ENCODE assay signal across 11 cellular contexts in the genomic region with DNA sequence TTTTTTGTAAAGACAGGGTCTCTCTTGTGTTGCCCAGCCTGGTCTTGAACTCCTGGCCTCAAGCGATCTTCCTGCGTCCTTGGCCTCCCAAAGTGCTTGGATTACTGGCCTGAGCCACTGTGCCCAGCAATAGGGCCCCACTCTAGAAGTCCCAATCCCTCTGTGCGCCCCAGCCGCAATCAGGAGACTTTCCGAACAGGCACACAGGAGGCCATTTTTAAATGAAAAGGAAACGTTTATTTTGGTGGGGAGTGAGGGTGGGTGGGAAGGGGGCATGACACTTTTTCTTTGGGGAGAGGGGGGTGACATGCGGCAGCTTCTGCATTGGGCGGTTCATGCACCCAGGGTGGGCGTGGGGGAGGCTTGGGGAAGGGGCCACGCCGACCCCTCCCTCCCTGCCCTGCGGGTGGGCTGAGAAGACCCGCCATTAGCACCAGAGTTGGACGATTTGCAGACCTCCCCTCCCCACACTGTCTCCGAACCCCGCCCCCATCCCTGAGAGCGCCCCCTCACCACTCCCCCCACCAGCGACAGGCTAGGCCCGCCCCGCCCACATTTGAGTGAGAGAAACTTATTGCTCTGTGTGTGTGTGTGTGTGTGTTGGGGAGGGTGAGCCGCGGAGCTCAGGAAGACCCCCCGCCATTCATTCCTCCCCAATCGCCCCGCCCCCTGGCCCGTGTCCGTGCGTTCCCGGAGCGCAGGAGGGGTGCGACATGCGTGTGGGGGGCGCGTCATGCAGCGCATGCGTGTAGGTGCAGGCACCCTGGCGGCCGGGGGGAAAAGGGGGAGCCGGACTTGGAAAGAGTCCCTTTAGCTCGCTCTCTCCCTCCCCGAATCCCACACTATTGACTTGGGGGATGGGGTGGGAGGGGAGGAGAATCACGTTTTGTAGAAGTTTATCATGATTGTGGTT. TPM values are rescaled to one million over a fixed set of nuclear protein-coding genes. Genes with fewer than 3 reads are reported as not detected.
A peak's percentile ranks its signal among the peaks of the same experiment; 100 is the strongest.
DNase-seq lines count a peak whose midpoint lies in the region; ATAC-seq, FAIRE-seq and TF ChIP-seq lines count a peak whose summit lies in the region.
"Had no signal": no experiment of that assay in that cellular context is flagged by ENCODE, and none has a peak within 500 bp of the region (broad histone marks: within the 10 kb centered on the region; RNA-seq: fewer than 3 reads in every experiment).

No MANE protein-coding gene starts in this region.

- TF ChIP-seq EP300 in HepG2 (IDR thresholded peaks at IDR 0.05; ENCODE audit: low read depth in 2 of 2, low read length in 2 of 2) (no peak), HepG2 (CRISPR knock-in tag; IDR thresholded peaks at IDR 0.05; ENCODE audit: borderline replicate concordance) (no peak)

- H2BK5ac ChIP-seq in IMR-90 (ENCODE audit: low read depth, low read length, poor library complexity, severe bottlenecking): no peak overlapping the region

- H4K91ac ChIP-seq in IMR-90 (ENCODE audit: insufficient read depth, low read depth, low read length): no peak overlapping the region

- H3K9me3 ChIP-seq in IMR-90 (ENCODE audit: control insufficient read depth, insufficient read depth, low read length) (peaks cover 2% of the 10 kb centered on the region; the same call in 1 of the 2 replicates), HepG2 (ENCODE audit: low read length) (no peaks in the 10 kb centered on the region)
- no peaks in the 10 kb centered on the region for H3K9me3 ChIP-seq in CD4-positive, alpha-beta T cell (ENCODE audit: control insufficient read depth, low read length)

- H3K4me1 Mint-ChIP-seq in CD4-positive, alpha-beta T cell (ENCODE audit: low read depth): peaks cover 23% of the 10 kb centered on the region

- H3K36me3 ChIP-seq in IMR-90 (ENCODE audit: control insufficient read depth, insufficient read depth, low read length) (no peaks in the 10 kb centered on the region), HepG2 (replicated peaks in 1 of 2; ENCODE audit: control insufficient read depth in 1 of 2, insufficient read depth in 2 of 2, low read length in 2 of 2) (no peaks in the 10 kb centered on the region)

- no peak overlapping the region for H2BK15ac ChIP-seq in IMR-90 (ENCODE audit: low read depth, low read length)

- TF ChIP-seq RAD21 in IMR-90 (IDR thresholded peaks at IDR 0.05; ENCODE audit: low read length): no peak
- no peak for TF ChIP-seq RAD21 in HepG2 (CRISPR knock-in tag; IDR thresholded peaks at IDR 0.05)

- BruUV-seq in IMR-90 (replicated peaks; lab: Mats Ljungman, UMichigan) (no TSS peak), HepG2 (replicated peaks; lab: Mats Ljungman, UMichigan) (no TSS peak)

- no peak overlapping the region for H2AK9ac ChIP-seq in IMR-90 (replicated peaks; ENCODE audit: low read depth, low read length, poor library complexity)

- H2BK120ac ChIP-seq in IMR-90 (ENCODE audit: low read depth, low read length): no peak overlapping the region

- ATAC-seq in IMR-90 (ENCODE audit: low read depth): no peak
- ATAC-seq in HepG2: peak; percentile 75
- ATAC-seq in CD4-positive, alpha-beta T cell (ENCODE audit: poor library complexity): no peak
- ATAC-seq: gastroesophageal sphincter; stimulated activated memory B cell treated with anti-CD40 and anti-IgM and Interleukin-4, amounts not matched to agents 10 μg/mL and 1 μg/mL and 100 μg/mL, for 72 hours had no signal

- H2BK20ac ChIP-seq in IMR-90 (ENCODE audit: low read depth, low read length): no peak overlapping the region

- H3K9me3 Mint-ChIP-seq in CD4-positive, alpha-beta T cell: no peaks in the 10 kb centered on the region
- H3K9me3 Mint-ChIP-seq: stimulated activated memory B cell treated with anti-CD40 and anti-IgM and Interleukin-4, amounts not matched to agents 10 μg/mL and 1 μg/mL and 100 μg/mL, for 72 hours had no signal

- H3K4me3 Mint-ChIP-seq in CD4-positive, alpha-beta T cell: no peak overlapping the region
- H3K4me3 Mint-ChIP-seq: stimulated activated memory B cell treated with anti-CD40 and anti-IgM and Interleukin-4, amounts not matched to agents 10 μg/mL and 1 μg/mL and 100 μg/mL, for 72 hours had no signal

- H3K27ac Mint-ChIP-seq in CD4-positive, alpha-beta T cell: no peak overlapping the region
- H3K27ac Mint-ChIP-seq: stimulated activated memory B cell treated with anti-CD40 and anti-IgM and Interleukin-4, amounts not matched to agents 10 μg/mL and 1 μg/mL and 100 μg/mL, for 72 hours had no signal

- no peak overlapping the region for H3K56ac ChIP-seq in IMR-90 (ENCODE audit: extremely low read depth, insufficient read depth, low read length)

- H4K20me1 ChIP-seq in IMR-90 (ENCODE audit: insufficient read depth, low read length): no peaks in the 10 kb centered on the region
- H4K20me1 ChIP-seq in HepG2 (ENCODE audit: insufficient read depth, low read length): no peaks in the 10 kb centered on the region

- H3K79me2 ChIP-seq in HepG2 (ENCODE audit: insufficient read depth, low read length): no peaks in the 10 kb centered on the region

- TF ChIP-seq CTCF in IMR-90 (conservative IDR thresholded peaks at IDR 0.05; ENCODE audit: low read depth, low read length) (no peak), HepG2 (CRISPR knock-in tag; IDR thresholded peaks at IDR 0.05) (peak; percentile 35; the same call in 1 of the 2 replicates)
- TF ChIP-seq CTCF in CD4-positive, alpha-beta T cell (IDR thresholded peaks at IDR 0.05): no peak

- dilution Hi-C loops in IMR-90 (cut with HindIII; ENCODE audit: low sequenced_read_pairs, unreplicated experiment): no loop called here

- WGBS in IMR-90 (ENCODE audit: extremely low coverage in 2 of 2, insufficient read length in 1 of 2), 2 experiments: 20% methylated on average over 2 of the region's 42 CpGs; no CpG with 5 or more reads in 1 of the 2 experiments
- 15% methylated on average over 25 of the region's 42 CpGs for WGBS in HepG2 (ENCODE audit: low lambda C conversion rate)

- H2AFZ ChIP-seq in IMR-90 (replicated peaks; ENCODE audit: low read length, poor library complexity) (peak overlapping the region; percentile 43), HepG2 (ENCODE audit: low read length) (peak overlapping the region; percentile 6)

- no peak for FAIRE-seq in HepG2 (lab: Jason Lieb, UNC)

- H3K9ac ChIP-seq in IMR-90 (ENCODE audit: low read depth, low read length) (no peak overlapping the region), HepG2 (ENCODE audit: insufficient read depth, low read depth, low read length) (peak overlapping the region; percentile 66; the same call in 1 of the 2 replicates)

- H3K4me1 ChIP-seq in IMR-90 (ENCODE audit: control insufficient read depth, insufficient read depth, low read length) (no peaks in the 10 kb centered on the region), HepG2 (ENCODE audit: insufficient read depth, low read length) (peaks cover 13% of the 10 kb centered on the region)
- H3K4me1 ChIP-seq: gastroesophageal sphincter had no signal

- POLR2A ChIA-PET in IMR-90 (lab: Charles Lee; ENCODE audit: unreplicated experiment): no interaction called here
- POLR2A ChIA-PET in HepG2 (lab: Yijun Ruan, JAX): interaction anchor here (0.9 to 1.2 kb wide), 2 partner anchors 14 to 17 kb away, joined by 4 to 7 read pairs; a partner anchor contains a TSS
- POLR2A ChIA-PET in CD4-positive, alpha-beta T cell (lab: Charles Lee): no interaction called here

- H3K23ac ChIP-seq in IMR-90 (ENCODE audit: low read depth, low read length): no peak overlapping the region

- H3K9me1 ChIP-seq in IMR-90 (ENCODE audit: insufficient read depth, low read length): no peaks in the 10 kb centered on the region

- H3K4me2 ChIP-seq in IMR-90 (ENCODE audit: low read depth, low read length) (no peak overlapping the region), HepG2 (ENCODE audit: low read depth, low read length) (peak overlapping the region; percentile 81)

- DNase-seq in D341Med (ENCODE audit: low spot score) (peak; percentile 95), IMR-90 (no peak), SW 1271 (lab: John Stamatoyannopoulos, UW) (peak; percentile 31 to 52), HepG2 (ENCODE audit: low spot score) (peak; percentile 59), NCI-H128 (lab: John Stamatoyannopoulos, UW; ENCODE audit: unreplicated experiment) (no peak), posterior vena cava (ENCODE audit: low spot score) (no peak), germinal center (ENCODE audit: low spot score) (no peak)
- no peak for DNase-seq in CD4-positive, alpha-beta T cell
- DNase-seq: amniotic stem cell had no signal

- peaks cover 41% of the 10 kb centered on the region for H3K27me3 ChIP-seq in IMR-90 (ENCODE audit: control insufficient read depth, insufficient read depth, low read length)
- no peaks in the 10 kb centered on the region for H3K27me3 ChIP-seq in HepG2 (ENCODE audit: control insufficient read depth in 1 of 2, insufficient read depth in 2 of 2, low read length in 2 of 2)
- H3K27me3 ChIP-seq in CD4-positive, alpha-beta T cell (ENCODE audit: control insufficient read depth, insufficient read depth, low read length): peaks cover 81% of the 10 kb centered on the region

- H4K5ac ChIP-seq in IMR-90 (ENCODE audit: low read depth, low read length): no peak overlapping the region

- H4K8ac ChIP-seq in IMR-90 (ENCODE audit: low read depth in 2 of 2, low read length in 2 of 2): no peak overlapping the region

- intact Hi-C loops in IMR-90 (cut with micrococcal nuclease) (no loop called here), HepG2 (cut with micrococcal nuclease; ENCODE audit: unreplicated experiment) (no loop called here), posterior vena cava (cut with DNase I) (no loop called here)
- intact Hi-C loops in CD4-positive, alpha-beta T cell (cut with DNase I, micrococcal nuclease): no loop called here

- in situ Hi-C loops in IMR-90 (cut with MboI; ENCODE audit: low sequenced_read_pairs) (no loop called here), HepG2 (cut with HindIII; ENCODE audit: extremely low pct_ligation_motif_present, low pct_unique_long_range_greater_than_20kb) (no loop called here)

- H3K27me3 Mint-ChIP-seq in CD4-positive, alpha-beta T cell: peaks cover 86% of the 10 kb centered on the region

- CTCF ChIA-PET in IMR-90 (lab: Yijun Ruan, JAX) (no interaction called here), HepG2 (lab: Yijun Ruan, JAX; ENCODE audit: low intra/inter-chr PET ratio, low total read pairs) (no interaction called here)
- CTCF ChIA-PET in CD4-positive, alpha-beta T cell (lab: Charles Lee): no interaction called here

- no peak overlapping the region for H3K18ac ChIP-seq in IMR-90 (ENCODE audit: low read depth, low read length)

- no peak overlapping the region for H3K27ac ChIP-seq in IMR-90 (ENCODE audit: insufficient read depth, low read length)
- H3K27ac ChIP-seq in HepG2 (ENCODE audit: extremely low read length, insufficient read depth, low read length): no peak overlapping the region
- H3K27ac ChIP-seq in CD4-positive, alpha-beta T cell (ENCODE audit: low read depth, low read length): no peak overlapping the region
- H3K27ac ChIP-seq: gastroesophageal sphincter had no signal

- H3K36me3 Mint-ChIP-seq in CD4-positive, alpha-beta T cell (ENCODE audit: low read depth): no peaks in the 10 kb centered on the region

- H3K4me3 ChIP-seq in IMR-90 (ENCODE audit: insufficient read depth, low read depth, low read length) (no peak overlapping the region), HepG2 (replicated peaks in 1 of 3; ENCODE audit: insufficient read depth in 1 of 3, low read depth in 2 of 3, low read length in 3 of 3) (peak overlapping the region; percentile 51 to 77 (median 63))
- H3K4me3 ChIP-seq: gastroesophageal sphincter had no signal

- no peaks in the 10 kb centered on the region for H3K79me1 ChIP-seq in IMR-90 (ENCODE audit: low read depth in 1 of 2, low read length in 2 of 2)

- TF ChIP-seq POLR2A in IMR-90 (IDR thresholded peaks at IDR 0.05; ENCODE audit: low read depth, low read length): no peak
- peak in 1 of 2 experiments; percentile 56; a peak in 2 of 4 replicates for TF ChIP-seq POLR2A in HepG2 (IDR thresholded peaks at IDR 0.05; ENCODE audit: insufficient read depth in 1 of 2, low read depth in 2 of 2, low read length in 2 of 2)

- H3K14ac ChIP-seq in IMR-90 (replicated peaks; ENCODE audit: low read depth, low read length): no peak overlapping the region

- no peak overlapping the region for H3K4ac ChIP-seq in IMR-90 (ENCODE audit: low read depth, low read length)

- H2AK5ac ChIP-seq in IMR-90 (ENCODE audit: low read depth, low read length): no peak overlapping the region

RNA-seq across cellular contexts. Expression of a gene that starts 17.2 kb away (rescaled TPM):
- not detected in 2 replicates for total RNA-seq in IMR-90 (2012; rRNA removed)
- 0.07 and 0.13 TPM in 2 replicates for polyA plus RNA-seq in IMR-90 (2012; rRNA removed)
- polyA plus RNA-seq in IMR-90 (2012; cell fraction: cytosol; rRNA removed): 0.06 and 0.10 TPM in 2 replicates
- 0.41 and 0.46 TPM in 2 replicates for polyA plus RNA-seq in IMR-90 (2012; cell fraction: nucleus; rRNA removed; ENCODE audit: low replicate concordance)
- total RNA-seq in HepG2 (2016; rRNA removed; fragmentation: Illumina TruSeq; extraction: Trizol): 0.24 and 0.29 TPM in 2 replicates
- total RNA-seq in HepG2 (2016; cell fraction: cytosol; rRNA removed; fragmentation: Illumina TruSeq; extraction: Trizol; ENCODE audit: low read depth): 0.09 and 0.20 TPM in 2 replicates
- total RNA-seq in HepG2 (2016; cell fraction: insoluble cytoplasmic fraction; rRNA removed; fragmentation: Illumina TruSeq; extraction: Trizol): 0.10 and 0.35 TPM in 2 replicates
- 0.34 TPM in 2 replicates for total RNA-seq in HepG2 (2016; cell fraction: membrane; rRNA removed; fragmentation: Illumina TruSeq; extraction: Trizol)
- 0.66 and 0.81 TPM in 2 replicates for total RNA-seq in HepG2 (2016; cell fraction: nucleus; rRNA removed; fragmentation: Illumina TruSeq; extraction: Trizol)
- 1.6 and 1.7 TPM in 2 replicates for polyA plus RNA-seq in HepG2 (2011; rRNA removed)
- 0.29 and 0.46 TPM in 2 replicates for polyA plus RNA-seq in HepG2 (2011; cell fraction: cytosol; rRNA removed)
- 13.3 and 15.9 TPM in 2 replicates for polyA plus RNA-seq in HepG2 (2011; cell fraction: nucleus; rRNA removed)
- 2.6 and 3.4 TPM in 2 replicates for polyA plus RNA-seq in HepG2 (2012)
- 0.17 and 0.27 TPM in 2 replicates for polyA plus RNA-seq in HepG2 (2016; cell fraction: cytosol; fragmentation: Illumina TruSeq; extraction: Trizol; ENCODE audit: low read depth)
- polyA plus RNA-seq in HepG2 (2016; cell fraction: insoluble cytoplasmic fraction; fragmentation: Illumina TruSeq; extraction: Trizol; ENCODE audit: low read depth): 1.1 and 1.3 TPM in 2 replicates
- 0.78 and 1.2 TPM in 2 replicates for polyA plus RNA-seq in HepG2 (2016; cell fraction: membrane; fragmentation: Illumina TruSeq; extraction: Trizol; ENCODE audit: low read depth)
- 9.8 and 11.7 TPM in 2 replicates for polyA plus RNA-seq in HepG2 (2016; cell fraction: nucleus; fragmentation: Illumina TruSeq; extraction: Trizol; ENCODE audit: insufficient read depth, low read depth)
- 4.0 TPM in 1 of 2 replicates, not detected in the other for polyA minus RNA-seq in HepG2 (2011; rRNA and poly(A)+ RNA removed; ENCODE audit: low replicate concordance)
- polyA minus RNA-seq in HepG2 (2011; cell fraction: cytosol; rRNA and poly(A)+ RNA removed): 0.62 and 0.79 TPM in 2 replicates
- polyA minus RNA-seq in HepG2 (2011; cell fraction: nucleus; rRNA and poly(A)+ RNA removed): 4.2 and 4.6 TPM in 2 replicates
- 1 to 10 TPM; 1.6 to 2.0 TPM for total RNA-seq in CD4-positive, alpha-beta T cell
- total RNA-seq in posterior vena cava: under 1 TPM; 0.83 to 0.90 TPM

RNA-seq across cellular contexts. Expression of a gene that starts 53.5 kb away (rescaled TPM):
- not detected in 2 replicates for total RNA-seq in IMR-90 (2012; rRNA removed)
- polyA plus RNA-seq in IMR-90 (2012; rRNA removed): 0.24 and 0.39 TPM in 2 replicates
- 0.15 and 0.39 TPM in 2 replicates for polyA plus RNA-seq in IMR-90 (2012; cell fraction: cytosol; rRNA removed)
- 2.5 and 2.7 TPM in 2 replicates for polyA plus RNA-seq in IMR-90 (2012; cell fraction: nucleus; rRNA removed; ENCODE audit: low replicate concordance)
- not detected in 2 replicates for total RNA-seq in HepG2 (2016; rRNA removed; fragmentation: Illumina TruSeq; extraction: Trizol)
- not detected in 2 replicates for total RNA-seq in HepG2 (2016; cell fraction: cytosol; rRNA removed; fragmentation: Illumina TruSeq; extraction: Trizol; ENCODE audit: low read depth)
- total RNA-seq in HepG2 (2016; cell fraction: insoluble cytoplasmic fraction; rRNA removed; fragmentation: Illumina TruSeq; extraction: Trizol): not detected in 2 replicates
- total RNA-seq in HepG2 (2016; cell fraction: membrane; rRNA removed; fragmentation: Illumina TruSeq; extraction: Trizol): not detected in 2 replicates
- total RNA-seq in HepG2 (2016; cell fraction: nucleus; rRNA removed; fragmentation: Illumina TruSeq; extraction: Trizol): not detected in 2 replicates
- not detected in 2 replicates for polyA plus RNA-seq in HepG2 (2011; rRNA removed)
- polyA plus RNA-seq in HepG2 (2011; cell fraction: cytosol; rRNA removed): not detected in 2 replicates
- 0.10 and 0.14 TPM in 2 replicates for polyA plus RNA-seq in HepG2 (2011; cell fraction: nucleus; rRNA removed)
- 0.05 and 0.16 TPM in 2 replicates for polyA plus RNA-seq in HepG2 (2012)
- not detected in 2 replicates for polyA plus RNA-seq in HepG2 (2016; cell fraction: cytosol; fragmentation: Illumina TruSeq; extraction: Trizol; ENCODE audit: low read depth)
- polyA plus RNA-seq in HepG2 (2016; cell fraction: insoluble cytoplasmic fraction; fragmentation: Illumina TruSeq; extraction: Trizol; ENCODE audit: low read depth): not detected in 2 replicates
- not detected in 2 replicates for polyA plus RNA-seq in HepG2 (2016; cell fraction: membrane; fragmentation: Illumina TruSeq; extraction: Trizol; ENCODE audit: low read depth)
- not detected in 2 replicates for polyA plus RNA-seq in HepG2 (2016; cell fraction: nucleus; fragmentation: Illumina TruSeq; extraction: Trizol; ENCODE audit: insufficient read depth, low read depth)
- polyA minus RNA-seq in HepG2 (2011; rRNA and poly(A)+ RNA removed; ENCODE audit: low replicate concordance): not detected in 2 replicates
- polyA minus RNA-seq in HepG2 (2011; cell fraction: cytosol; rRNA and poly(A)+ RNA removed): not detected in 2 replicates
- not detected in 2 replicates for polyA minus RNA-seq in HepG2 (2011; cell fraction: nucleus; rRNA and poly(A)+ RNA removed)
- total RNA-seq in CD4-positive, alpha-beta T cell: under 1 TPM; 0.61 to 0.91 TPM
- total RNA-seq in posterior vena cava: under 1 TPM; 0.33 to 0.37 TPM

Comparison
In these comparisons a context has a peak if more than half of its experiments do, and no peak if none do; other contexts are left out.
1. DNase-seq: peak in D341Med (single experiment), SW 1271 (2 of 2) and HepG2 (single experiment); none in IMR-90 (single experiment), CD4-positive, alpha-beta T cell (0 of 10), NCI-H128 (single experiment), posterior vena cava (single experiment) and germinal center (single experiment).